ENCODE assay signal across 1 cellular context in genomic region chr19:16118489-16119033, GRCh38.
TF ChIP-seq lines count a peak whose summit lies in the region.

No MANE protein-coding gene starts in this region.

TF ChIP-seq in SK-N-SH, 30 proteins besides CTCF, POLR2A, EP300 and RAD21 (continued from another document):
- TF ChIP-seq, protein P1, sequence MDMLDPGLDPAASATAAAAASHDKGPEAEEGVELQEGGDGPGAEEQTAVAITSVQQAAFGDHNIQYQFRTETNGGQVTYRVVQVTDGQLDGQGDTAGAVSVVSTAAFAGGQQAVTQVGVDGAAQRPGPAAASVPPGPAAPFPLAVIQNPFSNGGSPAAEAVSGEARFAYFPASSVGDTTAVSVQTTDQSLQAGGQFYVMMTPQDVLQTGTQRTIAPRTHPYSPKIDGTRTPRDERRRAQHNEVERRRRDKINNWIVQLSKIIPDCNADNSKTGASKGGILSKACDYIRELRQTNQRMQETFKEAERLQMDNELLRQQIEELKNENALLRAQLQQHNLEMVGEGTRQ (IDR thresholded peaks at IDR 0.05; ENCODE audit: borderline replicate concordance, low read depth, low read length): no peak
- no peak for TF ChIP-seq POLR2AphosphoS5 (IDR thresholded peaks at IDR 0.05; ENCODE audit: low read depth, low read length)
- TF ChIP-seq PBX3 (IDR thresholded peaks at IDR 0.05): no peak
- no peak for TF ChIP-seq FOSL2 (IDR thresholded peaks at IDR 0.05; ENCODE audit: borderline replicate concordance, low read depth)
- TF ChIP-seq REST (IDR thresholded peaks at IDR 0.05; ENCODE audit: low read depth, low read length): no peak
- no peak for TF ChIP-seq ELF1 (IDR thresholded peaks at IDR 0.05)
- no peak for TF ChIP-seq GATA2 (CRISPR knock-in tag; IDR thresholded peaks at IDR 0.05)
